In the genomic region with DNA sequence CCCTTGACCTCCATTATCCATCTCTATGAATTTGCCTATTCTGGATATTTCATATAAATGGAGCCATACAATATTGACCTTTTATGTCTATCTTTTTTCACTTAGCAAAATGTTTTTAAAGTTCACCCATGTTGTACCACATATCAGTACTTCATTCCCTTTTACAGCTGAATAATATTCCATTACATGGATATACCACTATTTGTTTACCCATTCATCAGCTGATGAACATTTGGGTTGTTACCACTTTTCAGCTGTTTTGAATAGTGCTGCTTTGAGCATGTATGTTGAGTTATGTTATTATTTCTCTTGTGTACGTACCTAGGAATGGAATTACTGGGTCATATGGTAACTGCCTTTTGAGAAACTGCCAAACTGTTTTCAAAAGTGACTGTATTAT, we compare ENCODE assay signal across 25 cellular contexts.
"Had no signal": no experiment of that assay in that cellular context is flagged by ENCODE, and none has a peak within 500 bp of the region (broad histone marks: within the 10 kb centered on the region; RNA-seq: fewer than 3 reads in every experiment).

No MANE protein-coding gene starts in this region.

- H3K27ac ChIP-seq: colonic mucosa, epithelial cell of prostate, esophagus squamous epithelium, gastrocnemius medialis, heart right ventricle, left lung, lower lobe of right lung had no signal

- H3K4me1 ChIP-seq: colonic mucosa, esophagus squamous epithelium, gastrocnemius medialis, heart right ventricle, left lung, lower lobe of right lung had no signal

- H3K27me3 ChIP-seq: colonic mucosa, esophagus squamous epithelium, gastrocnemius medialis, heart right ventricle, left lung had no signal

- H3K36me3 ChIP-seq: colonic mucosa, gastrocnemius medialis, lower lobe of right lung had no signal

- H3K4me3 ChIP-seq: colonic mucosa, esophagus squamous epithelium, gastrocnemius medialis, heart right ventricle, left lung, lower lobe of right lung, mucosa of descending colon had no signal

- FAIRE-seq: endometrium, keratinocyte had no signal

- H3K9me3 ChIP-seq: colonic mucosa, esophagus squamous epithelium, gastrocnemius medialis, left lung, lower lobe of right lung, mucosa of descending colon had no signal

- DNase-seq: colonic mucosa; cortex of kidney; effector CD8-positive, alpha-beta T cell; effector memory CD8-positive, alpha-beta T cell; endodermal cell; erythroblast; esophagus squamous epithelium; foreskin fibroblast; foreskin melanocyte; gastrocnemius medialis; glutamatergic neuron; head of caudate nucleus; heart right ventricle; hippocampal formation; left cardiac atrium; left lung; left ventricle myocardium superior; lower lobe of right lung; mesenchymal stem cell; mucosa of descending colon; naive B cell had no signal

- ATAC-seq: effector memory CD8-positive, alpha-beta T cell; esophagus mucosa; gastrocnemius medialis; heart right ventricle; left cardiac atrium; left lung; left ventricle myocardium superior; lower lobe of right lung; mucosa of descending colon had no signal
